1 cellular context compared by ENCODE assay signal in genomic region chr5:149445739-149446369, GRCh38.
TF ChIP-seq lines count a peak whose summit lies in the region.

No MANE protein-coding gene starts in this region.

TF ChIP-seq in K562, 482 proteins besides CTCF, POLR2A, EP300 and RAD21 (continued from another document and continues in another):
- TF ChIP-seq ZBTB9 (CRISPR knock-in tag; IDR thresholded peaks at IDR 0.05) (0 out of 2 replicates have a peak, but pooled peaks have one; percentile 44), ZNF707 (CRISPR knock-in tag; conservative IDR thresholded peaks at IDR 0.05) (no peak), BCL6 (CRISPR knock-in tag; IDR thresholded peaks at IDR 0.05) (no peak), ZNF23 (CRISPR knock-in tag; IDR thresholded peaks at IDR 0.05) (no peak), BRCA1 (IDR thresholded peaks at IDR 0.05) (no peak), BRCA1 (CRISPR knock-in tag; IDR thresholded peaks at IDR 0.05) (no peak), ZNF217 (CRISPR knock-in tag; IDR thresholded peaks at IDR 0.05) (no peak), GTF2F1 (IDR thresholded peaks at IDR 0.05; ENCODE audit: low read depth, low read length) (no peak), SUPT5H (IDR thresholded peaks at IDR 0.05) (peak; percentile 48; the same call in 1 of the 2 replicates), PML (IDR thresholded peaks at IDR 0.05; ENCODE audit: low read length) (no peak), RERE (CRISPR knock-in tag; IDR thresholded peaks at IDR 0.05; ENCODE audit: borderline replicate concordance) (no peak), MYC (IDR thresholded peaks at IDR 0.05; ENCODE audit: low read depth, low read length) (peak; percentile 54), MYC (CRISPR knock-in tag; IDR thresholded peaks at IDR 0.05; ENCODE audit: borderline replicate concordance, low read depth) (no peak), ZEB2 (IDR thresholded peaks at IDR 0.05) (0 out of 2 replicates have a peak, but pooled peaks have one; percentile 10), FOXK2 (conservative IDR thresholded peaks at IDR 0.05 in 1 of 2, IDR thresholded peaks at IDR 0.05 in 1 of 2; ENCODE audit: low read depth in 2 of 2) (peak; percentile 57 to 60; a peak in 3 of 4 replicates), ZNF644 (tag; IDR thresholded peaks at IDR 0.05; ENCODE audit: low read depth) (peak; percentile 74; the same call in 1 of the 2 replicates), NR2C2 (CRISPR knock-in tag; IDR thresholded peaks at IDR 0.05) (no peak), NR2C2 (tag; IDR thresholded peaks at IDR 0.05) (peak; percentile 69), DMBX1 (CRISPR knock-in tag; IDR thresholded peaks at IDR 0.05; ENCODE audit: borderline replicate concordance) (no peak; the same call in 1 of the 2 replicates), FOS (IDR thresholded peaks at IDR 0.05; ENCODE audit: extremely low read depth, insufficient read length) (peak; percentile 46), NFIX (CRISPR knock-in tag; IDR thresholded peaks at IDR 0.05; ENCODE audit: low read depth) (no peak), KAT7 (CRISPR knock-in tag; IDR thresholded peaks at IDR 0.05; ENCODE audit: borderline replicate concordance) (no peak), ZNF175 (CRISPR knock-in tag; IDR thresholded peaks at IDR 0.05; ENCODE audit: low read depth) (peak; percentile 65), SMC3 (conservative IDR thresholded peaks at IDR 0.05; ENCODE audit: insufficient read depth, low read depth, low read length) (no peak), HOXB6 (CRISPR knock-in tag; IDR thresholded peaks at IDR 0.05; ENCODE audit: borderline replicate concordance) (no peak), MAZ (CRISPR knock-in tag; conservative IDR thresholded peaks at IDR 0.05 in 1 of 2, IDR thresholded peaks at IDR 0.05 in 1 of 2) (peak in 1 of 2 experiments; percentile 53; a peak in 2 of 4 replicates), TCF3 (CRISPR knock-in tag; IDR thresholded peaks at IDR 0.05) (no peak; the same call in 1 of the 2 replicates), IRF2 (CRISPR knock-in tag; IDR thresholded peaks at IDR 0.05) (no peak), GTF2E2 (tag; IDR thresholded peaks at IDR 0.05) (no peak), MEF2D (tag; conservative IDR thresholded peaks at IDR 0.05; ENCODE audit: low read depth) (peak; percentile 54; the same call in 1 of the 2 replicates), ZNF347 (CRISPR knock-in tag; IDR thresholded peaks at IDR 0.05; ENCODE audit: low read depth) (no peak), STAT5B (CRISPR knock-in tag; IDR thresholded peaks at IDR 0.05) (no peak), RBM14 (IDR thresholded peaks at IDR 0.05; ENCODE audit: borderline replicate concordance, insufficient read depth, low read depth, low read length) (no peak), SRSF1 (IDR thresholded peaks at IDR 0.05; ENCODE audit: low read depth, low read length) (no peak), USF1 (CRISPR knock-in tag; IDR thresholded peaks at IDR 0.05) (0 out of 2 replicates have a peak, but pooled peaks have one; percentile 17), ZNF589 (CRISPR knock-in tag; IDR thresholded peaks at IDR 0.05; ENCODE audit: low read depth) (peak; percentile 67; the same call in 1 of the 2 replicates), XRCC5 (IDR thresholded peaks at IDR 0.05; ENCODE audit: low read depth, low read length) (no peak; the same call in 1 of the 2 replicates), STAT5A (IDR thresholded peaks at IDR 0.05; ENCODE audit: borderline replicate concordance, low read length) (no peak), CREB3L1 (IDR thresholded peaks at IDR 0.05; ENCODE audit: borderline replicate concordance, low read depth) (peak; percentile 70; the same call in 1 of the 2 replicates), BMI1 (IDR thresholded peaks at IDR 0.05; ENCODE audit: low read length) (no peak), CREB3 (tag; conservative IDR thresholded peaks at IDR 0.05; ENCODE audit: low read depth) (peak; percentile 91), ZBTB7A (IDR thresholded peaks at IDR 0.05; ENCODE audit: borderline replicate concordance, control insufficient read depth, low read depth, low read length) (peak; percentile 41; the same call in 1 of the 2 replicates), ARID3B (CRISPR knock-in tag; IDR thresholded peaks at IDR 0.05; ENCODE audit: borderline replicate concordance) (no peak), RFX5 (IDR thresholded peaks at IDR 0.05; ENCODE audit: low read depth, low read length) (no peak), HLTF (IDR thresholded peaks at IDR 0.05) (no peak), HMGN3 (IDR thresholded peaks at IDR 0.05; ENCODE audit: borderline replicate concordance, extremely low read depth, insufficient read length, low read depth, low read length) (no peak), SMAD4 (CRISPR knock-in tag; conservative IDR thresholded peaks at IDR 0.05) (no peak; the same call in 1 of the 2 replicates), SPI1 (IDR thresholded peaks at IDR 0.05; ENCODE audit: borderline replicate concordance, low read depth, low read length) (no peak), ZNF766 (CRISPR knock-in tag; conservative IDR thresholded peaks at IDR 0.05) (peak; percentile 64; the same call in 1 of the 2 replicates), RUNX1 (IDR thresholded peaks at IDR 0.05; ENCODE audit: low read depth) (no peak), ATF6 (CRISPR knock-in tag; IDR thresholded peaks at IDR 0.05) (no peak), MEIS2 (IDR thresholded peaks at IDR 0.05; ENCODE audit: partially characterized antibody) (peak; percentile 41), NEUROD1 (IDR thresholded peaks at IDR 0.05; ENCODE audit: borderline replicate concordance, low read depth, low read length, partially characterized antibody) (peak; percentile 28), TSC22D4 (tag; IDR thresholded peaks at IDR 0.05) (no peak), CXXC5 (CRISPR knock-in tag; IDR thresholded peaks at IDR 0.05) (peak; percentile 56; the same call in 1 of the 2 replicates)
